11 cellular contexts compared by ENCODE assay signal in genomic region chr6:37625591-37626374, GRCh38.
DNase-seq lines count a peak whose midpoint lies in the region; ATAC-seq and TF ChIP-seq lines count a peak whose summit lies in the region.
"Had no signal": no experiment of that assay in that cellular context is flagged by ENCODE, and none has a peak within 500 bp of the region (broad histone marks: within the 10 kb centered on the region; RNA-seq: fewer than 3 reads in every experiment).

No MANE protein-coding gene starts in this region.

- H3K36me3 ChIP-seq in HEK293 (ENCODE audit: control insufficient read depth in 2 of 2, insufficient read depth in 1 of 2, low read length in 2 of 2) (no peaks in the 10 kb centered on the region), trophoblast cell (ENCODE audit: control insufficient read depth in 1 of 2, insufficient read depth in 2 of 2, low read length in 2 of 2) (no peaks in the 10 kb centered on the region)

- H2BK12ac ChIP-seq in trophoblast cell (ENCODE audit: low read length): no peak overlapping the region

- no peak overlapping the region for H3K27ac ChIP-seq in HEK293 (ENCODE audit: extremely low read depth, low read depth, low read length)
- H3K27ac ChIP-seq in trophoblast cell (ENCODE audit: low read depth, low read length): no peak overlapping the region

- no peak overlapping the region for H3K23ac ChIP-seq in trophoblast cell (ENCODE audit: low read length)

- ATAC-seq in HG02981 (IDR thresholded peaks at IDR 0.05; ENCODE audit: unreplicated experiment): no peak

- no peaks in the 10 kb centered on the region for H3K27me3 ChIP-seq in trophoblast cell (ENCODE audit: insufficient read depth, low read length)

- H3K4me3 Mint-ChIP-seq in T-helper 1 cell treated with Interleukin-12 subunit alpha and Interleukin-12 subunit beta and Interleukin-4 antibody, amounts not matched to agents 30 μg/mL and 1 μg/mL, for 36 hours: peak overlapping the region; percentile 39
- H3K4me3 Mint-ChIP-seq: immature natural killer cell had no signal

- H3K36me3 Mint-ChIP-seq in T-helper 1 cell treated with Interleukin-12 subunit alpha and Interleukin-12 subunit beta and Interleukin-4 antibody, amounts not matched to agents 30 μg/mL and 1 μg/mL, for 36 hours (ENCODE audit: low read depth): no peaks in the 10 kb centered on the region
- H3K36me3 Mint-ChIP-seq: immature natural killer cell had no signal

- POLR2A ChIA-PET in HEK293 (lab: Yijun Ruan, JAX): interaction anchor here (1.0 to 1.1 kb wide), 2 partner anchors 20 to 40 kb away, joined by 3 read pairs; no protein-coding TSS in a partner anchor

- no peak overlapping the region for H3K4ac ChIP-seq in trophoblast cell (ENCODE audit: low read depth, low read length)

- H3K4me3 ChIP-seq in HEK293 (ENCODE audit: low read depth, low read length) (no peak overlapping the region), trophoblast cell (ENCODE audit: low read depth, low read length) (no peak overlapping the region)

- H2AFZ ChIP-seq in trophoblast cell (ENCODE audit: insufficient read depth, low read length, poor library complexity): no peak overlapping the region

- H2AK5ac ChIP-seq in trophoblast cell (ENCODE audit: low read length): no peak overlapping the region

- H3K4me2 ChIP-seq in trophoblast cell (ENCODE audit: low read length): no peak overlapping the region

- no peak overlapping the region for H3K9ac ChIP-seq in trophoblast cell (ENCODE audit: low read length)

- no peak overlapping the region for H3K18ac ChIP-seq in trophoblast cell (ENCODE audit: low read length)

- no peak overlapping the region for H2BK5ac ChIP-seq in trophoblast cell (ENCODE audit: low read depth, low read length, poor library complexity)

- no peak for DNase-seq in T-helper 1 cell
- peak; percentile 57 for DNase-seq in cerebellar cortex (ENCODE audit: low spot score)
- peak; percentile 12 to 61 for DNase-seq in trophoblast cell
- DNase-seq in UCSD-AML1 (lab: John Stamatoyannopoulos, UW; ENCODE audit: unreplicated experiment): no peak
- DNase-seq in activated CD4-positive, alpha-beta T cell treated with anti-CD3 and anti-CD28 coated beads, Interleukin-2, amount 50 U/mL, for 48 hours: no peak
- DNase-seq: activated gamma-delta T cell, DND-41, immature natural killer cell had no signal

- H3K14ac ChIP-seq in trophoblast cell (ENCODE audit: low read length): no peak overlapping the region

- no peak overlapping the region for H2BK120ac ChIP-seq in trophoblast cell (ENCODE audit: insufficient read depth, low read length, poor library complexity)

- H4K8ac ChIP-seq in trophoblast cell (ENCODE audit: low read depth, low read length): no peak overlapping the region

- H3K9me3 ChIP-seq in HEK293 (ENCODE audit: control insufficient read depth, insufficient read depth, low read depth, low read length) (no peaks in the 10 kb centered on the region), trophoblast cell (ENCODE audit: insufficient read depth, low read depth, low read length) (no peaks in the 10 kb centered on the region)

- no peak for TF ChIP-seq CTCF in HEK293 (tag by site-specific recombination; IDR thresholded peaks at IDR 0.05)

- no peak overlapping the region for H3K27ac Mint-ChIP-seq in T-helper 1 cell treated with Interleukin-12 subunit alpha and Interleukin-12 subunit beta and Interleukin-4 antibody, amounts not matched to agents 30 μg/mL and 1 μg/mL, for 36 hours
- H3K27ac Mint-ChIP-seq: immature natural killer cell had no signal

- no peaks in the 10 kb centered on the region for H3K9me3 Mint-ChIP-seq in T-helper 1 cell treated with Interleukin-12 subunit alpha and Interleukin-12 subunit beta and Interleukin-4 antibody, amounts not matched to agents 30 μg/mL and 1 μg/mL, for 36 hours
- H3K9me3 Mint-ChIP-seq: immature natural killer cell had no signal

- no CpG with 5 or more reads among the region's 12 CpGs for WGBS in trophoblast cell (ENCODE audit: extremely low coverage, insufficient coverage, insufficient read length)

- no peak overlapping the region for H4K12ac ChIP-seq in trophoblast cell (ENCODE audit: low read depth, low read length)

- H3K79me2 ChIP-seq in trophoblast cell (ENCODE audit: control insufficient read depth, insufficient read depth, low read length, poor library complexity): no peaks in the 10 kb centered on the region

- peaks cover 22% of the 10 kb centered on the region for H3K4me1 Mint-ChIP-seq in T-helper 1 cell treated with Interleukin-12 subunit alpha and Interleukin-12 subunit beta and Interleukin-4 antibody, amounts not matched to agents 30 μg/mL and 1 μg/mL, for 36 hours (ENCODE audit: low read depth)

- H3K4me1 ChIP-seq in HEK293 (ENCODE audit: control insufficient read depth, insufficient read depth, low read length) (peaks cover 10% of the 10 kb centered on the region), trophoblast cell (ENCODE audit: control insufficient read depth in 1 of 2, insufficient read depth in 2 of 2, low read length in 2 of 2) (no peaks in the 10 kb centered on the region)

- H3K79me1 ChIP-seq in trophoblast cell (ENCODE audit: low read length): no peaks in the 10 kb centered on the region

- peaks cover 17% of the 10 kb centered on the region for H3K27me3 Mint-ChIP-seq in T-helper 1 cell treated with Interleukin-12 subunit alpha and Interleukin-12 subunit beta and Interleukin-4 antibody, amounts not matched to agents 30 μg/mL and 1 μg/mL, for 36 hours (ENCODE audit: low read depth)

- no peak overlapping the region for H4K91ac ChIP-seq in trophoblast cell (ENCODE audit: low read depth, low read length)

- CTCF ChIA-PET in HEK293 (lab: Yijun Ruan, JAX): interaction anchor here (0.6 to 1.5 kb wide), 4 partner anchors 23 to 67 kb away, joined by 3 to 4 read pairs (median 3); no protein-coding TSS in a partner anchor

TF ChIP-seq in HEK293, 187 proteins besides CTCF, POLR2A, EP300 and RAD21:
- TF ChIP-seq ZNF335 (tag by site-specific recombination; conservative IDR thresholded peaks at IDR 0.05) (peak; percentile 82), ZIC2 (tag by site-specific recombination; IDR thresholded peaks at IDR 0.05) (peak; percentile 55), ZNF600 (tag by site-specific recombination; IDR thresholded peaks at IDR 0.05) (no peak)

Comparison
In these comparisons a context has a peak if more than half of its experiments do, and no peak if none do; other contexts are left out.
1. DNase-seq: peak in cerebellar cortex (single experiment) and trophoblast cell (2 of 2); none in T-helper 1 cell (0 of 5), UCSD-AML1 (single experiment) and activated CD4-positive, alpha-beta T cell treated with anti-CD3 and anti-CD28 coated beads, Interleukin-2, amount 50 U/mL, for 48 hours (0 of 2).